ENCODE assay signal across 1 cellular context in genomic region chr10:49165940-49166803, GRCh38.
TF ChIP-seq lines count a peak whose summit lies in the region.

No MANE protein-coding gene starts in this region.

TF ChIP-seq in K562, 482 proteins besides CTCF, POLR2A, EP300 and RAD21 (continued from another document):
- peak; percentile 49 for TF ChIP-seq ZBTB12 (CRISPR knock-in tag; IDR thresholded peaks at IDR 0.05)
- TF ChIP-seq KDM4B (IDR thresholded peaks at IDR 0.05; ENCODE audit: borderline replicate concordance in 2 of 2, low read depth in 1 of 2) = no peak
- peak; percentile 42; the same call in 1 of the 2 replicates for TF ChIP-seq THRB (CRISPR knock-in tag; conservative IDR thresholded peaks at IDR 0.05)
- peak; percentile 35; the same call in 1 of the 2 replicates for TF ChIP-seq TAF7 (tag; IDR thresholded peaks at IDR 0.05)
- no peak for TF ChIP-seq SMARCA5 (IDR thresholded peaks at IDR 0.05)
- no peak for TF ChIP-seq MITF (IDR thresholded peaks at IDR 0.05)
- no peak; the same call in 1 of the 2 replicates for TF ChIP-seq CC2D1A (IDR thresholded peaks at IDR 0.05)
- no peak for TF ChIP-seq TCF7L2 (IDR thresholded peaks at IDR 0.05; ENCODE audit: low read depth, low read length)
- no peak for TF ChIP-seq POLR2AphosphoS2 (IDR thresholded peaks at IDR 0.05; ENCODE audit: low read length)
- no peak; the same call in 1 of the 2 replicates for TF ChIP-seq ZNF668 (CRISPR knock-in tag; IDR thresholded peaks at IDR 0.05)
- no peak for TF ChIP-seq BRF1 (IDR thresholded peaks at IDR 0.05; ENCODE audit: borderline replicate concordance, extremely low read depth, insufficient read length)
- peak; percentile 100 for TF ChIP-seq MAFG (tag; conservative IDR thresholded peaks at IDR 0.05)
- no peak for TF ChIP-seq SMAD2 (IDR thresholded peaks at IDR 0.05; ENCODE audit: low read depth, low read length)
- TF ChIP-seq ELF4 (CRISPR knock-in tag; IDR thresholded peaks at IDR 0.05) = peak; percentile 92; the same call in 1 of the 2 replicates
- TF ChIP-seq HMG20B (CRISPR knock-in tag; IDR thresholded peaks at IDR 0.05) = no peak
- TF ChIP-seq ZBTB49 (CRISPR knock-in tag; IDR thresholded peaks at IDR 0.05; ENCODE audit: borderline replicate concordance) = no peak
- no peak for TF ChIP-seq IFI16 (CRISPR knock-in tag; IDR thresholded peaks at IDR 0.05)
- TF ChIP-seq MYC (IDR thresholded peaks at IDR 0.05; ENCODE audit: low read depth, low read length) = peak; percentile 63
- TF ChIP-seq MYC (CRISPR knock-in tag; IDR thresholded peaks at IDR 0.05; ENCODE audit: borderline replicate concordance, low read depth) = no peak
- peak; percentile 78; the same call in 1 of the 2 replicates for TF ChIP-seq DMBX1 (CRISPR knock-in tag; IDR thresholded peaks at IDR 0.05; ENCODE audit: borderline replicate concordance)
- TF ChIP-seq TAL1 (IDR thresholded peaks at IDR 0.05) = peak; percentile 75
- TF ChIP-seq PBX2 (CRISPR knock-in tag; IDR thresholded peaks at IDR 0.05; ENCODE audit: low read depth) = no peak
- no peak for TF ChIP-seq PBX2 (tag; conservative IDR thresholded peaks at IDR 0.05; ENCODE audit: low read depth)
- no peak for TF ChIP-seq ZC3H4 (CRISPR knock-in tag; IDR thresholded peaks at IDR 0.05; ENCODE audit: borderline replicate concordance)
